ENCODE assay signal across 16 cellular contexts in the genomic region with DNA sequence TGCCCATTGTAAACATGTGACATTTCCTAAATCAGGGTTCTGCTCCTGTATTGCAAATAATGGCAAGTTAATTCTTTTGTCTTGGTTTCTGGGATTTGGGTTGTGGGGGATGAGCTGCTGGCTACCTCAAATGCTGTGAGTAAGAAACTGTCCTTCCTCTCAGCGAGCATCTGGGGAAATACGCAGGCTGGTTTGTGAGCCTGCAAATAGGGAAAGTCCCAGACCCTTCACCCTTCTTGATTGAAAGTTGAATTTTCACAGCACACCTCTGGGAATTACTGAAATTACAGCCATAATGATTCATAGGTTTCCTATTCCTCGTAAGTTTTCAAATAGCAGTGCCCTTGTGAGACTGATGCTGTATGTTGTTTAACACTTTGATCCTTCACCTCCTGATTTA.
DNase-seq lines count a peak whose midpoint lies in the region; ATAC-seq and TF ChIP-seq lines count a peak whose summit lies in the region.
"Had no signal": no experiment of that assay in that cellular context is flagged by ENCODE, and none has a peak within 500 bp of the region (broad histone marks: within the 10 kb centered on the region; RNA-seq: fewer than 3 reads in every experiment).

No MANE protein-coding gene starts in this region.

- no peak overlapping the region for H3K27ac ChIP-seq in GM23338 (ENCODE audit: low read depth)
- H3K27ac ChIP-seq: gastroesophageal sphincter, pancreas, upper lobe of right lung had no signal

- no peaks in the 10 kb centered on the region for H3K27me3 ChIP-seq in GM23338 (ENCODE audit: insufficient read depth)
- H3K27me3 ChIP-seq in MG63 = no peaks in the 10 kb centered on the region
- H3K27me3 ChIP-seq: gastroesophageal sphincter, pancreas, upper lobe of right lung had no signal

- H3K9me3 ChIP-seq in MG63 = no peaks in the 10 kb centered on the region
- H3K9me3 ChIP-seq: gastroesophageal sphincter, pancreas, upper lobe of right lung had no signal

- H3K27me3 Mint-ChIP-seq in GM23338 (ENCODE audit: insufficient read depth, low read depth, poor library complexity) = peaks cover under 1% of the 10 kb centered on the region

- H3K36me3 ChIP-seq in GM23338 (ENCODE audit: insufficient read depth) (no peaks in the 10 kb centered on the region), MG63 (no peaks in the 10 kb centered on the region)
- H3K36me3 ChIP-seq: gastroesophageal sphincter, pancreas, upper lobe of right lung had no signal

- H3F3A ChIP-seq in GM23338 (replicated peaks; ENCODE audit: low read depth) = peaks cover 3% of the 10 kb centered on the region; the same call in 1 of the 2 replicates

- no peak for DNase-seq in activated naive CD4-positive, alpha-beta T cell treated with anti-CD3 and anti-CD28 coated beads, Interleukin-2, amount 50 U/mL, for 72 hours (ENCODE audit: low spot score in 2 of 2)
- no peak for DNase-seq in activated naive CD4-positive, alpha-beta T cell treated with anti-CD3 and anti-CD28 coated beads, Interleukin-2, amount 50 U/mL, for 16 hours
- DNase-seq in GM23338 (ENCODE audit: low spot score) (no peak), SHP77 (lab: John Stamatoyannopoulos, UW) (peak; percentile 46 to 55), MG63 (no peak), left colon (no peak), HuH-7 (ENCODE audit: low spot score) (no peak)
- no peak for DNase-seq in stimulated activated effector memory CD8-positive, alpha-beta T cell treated with anti-CD3 and anti-CD28 coated beads, Interleukin-12 subunit alpha, Interleukin-12 subunit beta, amount 100 ng/mL, for 72 hours (ENCODE audit: low spot score in 2 of 2)
- DNase-seq: activated CD4-positive, CD25-positive, alpha-beta regulatory T cell; activated T-cell treated with anti-CD3 and anti-CD28 coated beads, Interleukin-2, amount 50 U/mL, for 48 hours; Kasumi-1; NCI-H2107; pancreas; upper lobe of right lung had no signal

- no peaks in the 10 kb centered on the region for H3K9me3 Mint-ChIP-seq in activated naive CD4-positive, alpha-beta T cell treated with anti-CD3 and anti-CD28 coated beads, Interleukin-2, amount 50 U/mL, for 72 hours
- H3K9me3 Mint-ChIP-seq in GM23338 = peaks cover 5% of the 10 kb centered on the region
- H3K9me3 Mint-ChIP-seq in stimulated activated effector memory CD8-positive, alpha-beta T cell treated with anti-CD3 and anti-CD28 coated beads, Interleukin-12 subunit alpha, Interleukin-12 subunit beta, amount 100 ng/mL, for 72 hours = no peaks in the 10 kb centered on the region

- no peak overlapping the region for H3K4me2 ChIP-seq in GM23338

- no peaks in the 10 kb centered on the region for H3K9me2 ChIP-seq in GM23338 (ENCODE audit: insufficient read depth)

- peak overlapping the region; percentile 81; the same call in 1 of the 2 replicates for H2AFZ ChIP-seq in GM23338

- peaks cover 10% of the 10 kb centered on the region for H3K4me1 ChIP-seq in GM23338 (ENCODE audit: insufficient read depth)
- H3K4me1 ChIP-seq: gastroesophageal sphincter, pancreas, upper lobe of right lung had no signal

- no peak overlapping the region for H3K4me3 Mint-ChIP-seq in GM23338
- no peak overlapping the region for H3K4me3 Mint-ChIP-seq in stimulated activated effector memory CD8-positive, alpha-beta T cell treated with anti-CD3 and anti-CD28 coated beads, Interleukin-12 subunit alpha, Interleukin-12 subunit beta, amount 100 ng/mL, for 72 hours
- H3K4me3 Mint-ChIP-seq: brain had no signal

- peak; percentile 66 to 75 for ATAC-seq in activated naive CD4-positive, alpha-beta T cell treated with anti-CD3 and anti-CD28 coated beads, Interleukin-2, amount 50 U/mL, for 72 hours
- ATAC-seq in GM23338 (no peak), left colon (no peak)
- ATAC-seq in stimulated activated effector memory CD8-positive, alpha-beta T cell treated with anti-CD3 and anti-CD28 coated beads, Interleukin-12 subunit alpha, Interleukin-12 subunit beta, amount 100 ng/mL, for 72 hours = peak; percentile 48
- ATAC-seq: gastroesophageal sphincter, pancreas, upper lobe of right lung had no signal

- no peak overlapping the region for H3K27ac Mint-ChIP-seq in activated naive CD4-positive, alpha-beta T cell treated with anti-CD3 and anti-CD28 coated beads, Interleukin-2, amount 50 U/mL, for 72 hours
- no peak overlapping the region for H3K27ac Mint-ChIP-seq in GM23338
- no peak overlapping the region for H3K27ac Mint-ChIP-seq in stimulated activated effector memory CD8-positive, alpha-beta T cell treated with anti-CD3 and anti-CD28 coated beads, Interleukin-12 subunit alpha, Interleukin-12 subunit beta, amount 100 ng/mL, for 72 hours

- intact Hi-C loops in left colon (cut with DNase I, micrococcal nuclease) = no loop called here

- H4K20me1 ChIP-seq in GM23338 (replicated peaks; ENCODE audit: insufficient read depth) = no peaks in the 10 kb centered on the region

- no peaks in the 10 kb centered on the region for H3K36me3 Mint-ChIP-seq in activated naive CD4-positive, alpha-beta T cell treated with anti-CD3 and anti-CD28 coated beads, Interleukin-2, amount 50 U/mL, for 72 hours
- 0 out of 3 replicates have a peak, but pooled peaks cover under 1% of the 10 kb centered on the region for H3K36me3 Mint-ChIP-seq in GM23338 (ENCODE audit: low read depth)
- H3K36me3 Mint-ChIP-seq in stimulated activated effector memory CD8-positive, alpha-beta T cell treated with anti-CD3 and anti-CD28 coated beads, Interleukin-12 subunit alpha, Interleukin-12 subunit beta, amount 100 ng/mL, for 72 hours = no peaks in the 10 kb centered on the region
- H3K36me3 Mint-ChIP-seq: brain had no signal

- H3K4me3 ChIP-seq in GM23338 (no peak overlapping the region), MG63 (no peak overlapping the region)
- H3K4me3 ChIP-seq: gastroesophageal sphincter, pancreas, upper lobe of right lung had no signal

- peaks cover 18% of the 10 kb centered on the region; the same call in 2 of the 3 replicates for H3K4me1 Mint-ChIP-seq in GM23338
- H3K4me1 Mint-ChIP-seq in stimulated activated effector memory CD8-positive, alpha-beta T cell treated with anti-CD3 and anti-CD28 coated beads, Interleukin-12 subunit alpha, Interleukin-12 subunit beta, amount 100 ng/mL, for 72 hours = no peaks in the 10 kb centered on the region

- no peaks in the 10 kb centered on the region for H3K79me2 ChIP-seq in GM23338 (replicated peaks; ENCODE audit: insufficient read depth)

- no peak for TF ChIP-seq CTCF in GM23338 (conservative IDR thresholded peaks at IDR 0.05; ENCODE audit: low read depth in 2 of 2)

TF ChIP-seq in GM23338, 12 proteins besides CTCF, POLR2A, EP300 and RAD21 (continues in another document):
- TF ChIP-seq EZH2 (IDR thresholded peaks at IDR 0.05; ENCODE audit: low read depth, unreplicated experiment) (no peak), CREB1 (CRISPR knock-in tag; IDR thresholded peaks at IDR 0.05; ENCODE audit: low read depth) (no peak), NANOG (IDR thresholded peaks at IDR 0.05; ENCODE audit: borderline replicate concordance) (no peak)

Comparison
In these comparisons a context has a peak if more than half of its experiments do, and no peak if none do; other contexts are left out.
1. ATAC-seq: peak in activated naive CD4-positive, alpha-beta T cell treated with anti-CD3 and anti-CD28 coated beads, Interleukin-2, amount 50 U/mL, for 72 hours (2 of 2) and stimulated activated effector memory CD8-positive, alpha-beta T cell treated with anti-CD3 and anti-CD28 coated beads, Interleukin-12 subunit alpha, Interleukin-12 subunit beta, amount 100 ng/mL, for 72 hours (single experiment); none in GM23338 (single experiment) and left colon (single experiment).
2. DNase-seq: peak in SHP77 (2 of 2); none in activated naive CD4-positive, alpha-beta T cell treated with anti-CD3 and anti-CD28 coated beads, Interleukin-2, amount 50 U/mL, for 72 hours (0 of 2), activated naive CD4-positive, alpha-beta T cell treated with anti-CD3 and anti-CD28 coated beads, Interleukin-2, amount 50 U/mL, for 16 hours (single experiment), GM23338 (single experiment), stimulated activated effector memory CD8-positive, alpha-beta T cell treated with anti-CD3 and anti-CD28 coated beads, Interleukin-12 subunit alpha, Interleukin-12 subunit beta, amount 100 ng/mL, for 72 hours (0 of 2), MG63 (single experiment), left colon (0 of 2) and HuH-7 (single experiment).